ENCODE assay signal across 1 cellular context in the genomic region with DNA sequence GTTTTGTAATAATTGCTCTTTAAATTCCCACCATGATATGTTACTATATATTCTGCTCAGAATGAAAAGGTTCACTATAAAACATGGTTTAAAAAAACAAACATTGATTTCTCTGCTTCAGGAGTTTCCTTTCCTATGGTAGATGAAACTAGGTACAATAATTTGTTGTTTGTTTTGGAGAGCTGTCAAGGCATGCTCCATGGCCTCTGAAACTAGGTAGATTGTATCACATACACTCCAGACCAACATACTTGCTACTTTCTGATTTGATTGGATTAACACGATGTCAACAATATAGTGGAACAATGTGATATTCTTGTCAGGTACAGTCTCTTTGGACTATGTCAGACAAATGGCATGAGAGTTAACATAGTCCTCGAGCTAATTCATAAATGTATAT.
TF ChIP-seq lines count a peak whose summit lies in the region.

No MANE protein-coding gene starts in this region.

TF ChIP-seq in HepG2, 621 proteins besides CTCF, POLR2A, EP300 and RAD21:
- TF ChIP-seq, protein P1, sequence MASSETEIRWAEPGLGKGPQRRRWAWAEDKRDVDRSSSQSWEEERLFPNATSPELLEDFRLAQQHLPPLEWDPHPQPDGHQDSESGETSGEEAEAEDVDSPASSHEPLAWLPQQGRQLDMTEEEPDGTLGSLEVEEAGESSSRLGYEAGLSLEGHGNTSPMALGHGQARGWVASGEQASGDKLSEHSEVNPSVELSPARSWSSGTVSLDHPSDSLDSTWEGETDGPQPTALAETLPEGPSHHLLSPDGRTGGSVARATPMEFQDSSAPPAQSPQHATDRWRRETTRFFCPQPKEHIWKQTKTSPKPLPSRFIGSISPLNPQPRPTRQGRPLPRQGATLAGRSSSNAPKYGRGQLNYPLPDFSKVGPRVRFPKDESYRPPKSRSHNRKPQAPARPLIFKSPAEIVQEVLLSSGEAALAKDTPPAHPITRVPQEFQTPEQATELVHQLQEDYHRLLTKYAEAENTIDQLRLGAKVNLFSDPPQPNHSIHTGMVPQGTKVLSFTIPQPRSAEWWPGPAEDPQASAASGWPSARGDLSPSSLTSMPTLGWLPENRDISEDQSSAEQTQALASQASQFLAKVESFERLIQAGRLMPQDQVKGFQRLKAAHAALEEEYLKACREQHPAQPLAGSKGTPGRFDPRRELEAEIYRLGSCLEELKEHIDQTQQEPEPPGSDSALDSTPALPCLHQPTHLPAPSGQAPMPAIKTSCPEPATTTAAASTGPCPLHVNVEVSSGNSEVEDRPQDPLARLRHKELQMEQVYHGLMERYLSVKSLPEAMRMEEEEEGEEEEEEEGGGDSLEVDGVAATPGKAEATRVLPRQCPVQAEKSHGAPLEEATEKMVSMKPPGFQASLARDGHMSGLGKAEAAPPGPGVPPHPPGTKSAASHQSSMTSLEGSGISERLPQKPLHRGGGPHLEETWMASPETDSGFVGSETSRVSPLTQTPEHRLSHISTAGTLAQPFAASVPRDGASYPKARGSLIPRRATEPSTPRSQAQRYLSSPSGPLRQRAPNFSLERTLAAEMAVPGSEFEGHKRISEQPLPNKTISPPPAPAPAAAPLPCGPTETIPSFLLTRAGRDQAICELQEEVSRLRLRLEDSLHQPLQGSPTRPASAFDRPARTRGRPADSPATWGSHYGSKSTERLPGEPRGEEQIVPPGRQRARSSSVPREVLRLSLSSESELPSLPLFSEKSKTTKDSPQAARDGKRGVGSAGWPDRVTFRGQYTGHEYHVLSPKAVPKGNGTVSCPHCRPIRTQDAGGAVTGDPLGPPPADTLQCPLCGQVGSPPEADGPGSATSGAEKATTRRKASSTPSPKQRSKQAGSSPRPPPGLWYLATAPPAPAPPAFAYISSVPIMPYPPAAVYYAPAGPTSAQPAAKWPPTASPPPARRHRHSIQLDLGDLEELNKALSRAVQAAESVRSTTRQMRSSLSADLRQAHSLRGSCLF (CRISPR knock-in tag; IDR thresholded peaks at IDR 0.05; ENCODE audit: borderline replicate concordance): no peak
- TF ChIP-seq MBD4 (IDR thresholded peaks at IDR 0.05; ENCODE audit: borderline replicate concordance, low read length) (0 out of 2 replicates have a peak, but pooled peaks have one; percentile 9), GABPA (IDR thresholded peaks at IDR 0.05; ENCODE audit: low read depth, low read length) (no peak), GABPA (CRISPR knock-in tag; IDR thresholded peaks at IDR 0.05; ENCODE audit: low read depth) (no peak)
